Comparison of ENCODE assay signal across 15 cellular contexts in genomic region chr20:48490976-48491657, GRCh38.
"Had no signal": no experiment of that assay in that cellular context is flagged by ENCODE, and none has a peak within 500 bp of the region (broad histone marks: within the 10 kb centered on the region; RNA-seq: fewer than 3 reads in every experiment).

No MANE protein-coding gene starts in this region.

- H3K27me3 ChIP-seq: hepatocyte, pancreas, tibial nerve, vagina had no signal

- ATAC-seq: activated CD4-positive, CD25-positive, alpha-beta regulatory T cell treated with anti-CD3 and anti-CD28 coated beads, Interleukin-2, amount 50 U/mL, for 24 hours; foreskin keratinocyte; lower lobe of right lung; pancreas; stimulated activated naive CD8-positive, alpha-beta T cell treated with anti-CD3 and anti-CD28 coated beads, Interleukin-15, Interleukin-2, amounts not matched to agents 100 U/mL and 50 U/mL, for 24 hours had no signal

- H3K9me3 ChIP-seq: lower lobe of right lung, pancreas, tibial nerve, vagina had no signal

- FAIRE-seq: islet of Langerhans, pancreas had no signal

- H3K4me3 ChIP-seq: hepatocyte, lower lobe of right lung, pancreas, tibial nerve, vagina had no signal

- H3K36me3 Mint-ChIP-seq: activated naive CD8-positive, alpha-beta T cell treated with anti-CD3 and anti-CD28 coated beads, Interleukin-2, amount 10 ng/mL, durations not matched to agents 7 days and 5 days; natural killer cell had no signal

- H3K27ac ChIP-seq: foreskin keratinocyte, hepatocyte, lower lobe of right lung, pancreas, tibial nerve, vagina had no signal

- H3K4me3 Mint-ChIP-seq: activated naive CD8-positive, alpha-beta T cell treated with anti-CD3 and anti-CD28 coated beads, Interleukin-2, amount 10 ng/mL, durations not matched to agents 7 days and 5 days; natural killer cell; T-helper 1 cell treated with Interleukin-12 subunit alpha and Interleukin-12 subunit beta and Interleukin-4 antibody, amounts not matched to agents 30 μg/mL and 1 μg/mL, for 36 hours had no signal

- H2AFZ ChIP-seq: hepatocyte had no signal

- H3K36me3 ChIP-seq: lower lobe of right lung, pancreas, tibial nerve, vagina had no signal

- DNase-seq: activated CD4-positive, alpha-beta T cell treated with anti-CD3 and anti-CD28 coated beads, Interleukin-2, amount 50 U/mL, for 48 hours; activated naive CD4-positive, alpha-beta T cell treated with Interleukin-2 at 50 U/mL for 16 hours; activated naive CD8-positive, alpha-beta T cell treated with anti-CD3 and anti-CD28 coated beads, Interleukin-2, amount 10 ng/mL, durations not matched to agents 7 days and 5 days; amygdala; foreskin keratinocyte; lower lobe of right lung; pancreas; stimulated activated naive CD8-positive, alpha-beta T cell treated with anti-CD3 and anti-CD28 coated beads, Interleukin-15, Interleukin-2, amounts not matched to agents 100 U/mL and 50 U/mL, for 24 hours had no signal

- H3K4me2 ChIP-seq: hepatocyte had no signal

- H3K79me2 ChIP-seq: hepatocyte had no signal

- H3K4me1 Mint-ChIP-seq: activated naive CD8-positive, alpha-beta T cell treated with anti-CD3 and anti-CD28 coated beads, Interleukin-2, amount 10 ng/mL, durations not matched to agents 7 days and 5 days; natural killer cell had no signal

- H3K27ac Mint-ChIP-seq: natural killer cell; T-helper 1 cell treated with Interleukin-12 subunit alpha and Interleukin-12 subunit beta and Interleukin-4 antibody, amounts not matched to agents 30 μg/mL and 1 μg/mL, for 36 hours had no signal

- H3K9me3 Mint-ChIP-seq: activated naive CD8-positive, alpha-beta T cell treated with anti-CD3 and anti-CD28 coated beads, Interleukin-2, amount 10 ng/mL, durations not matched to agents 7 days and 5 days; natural killer cell; T-helper 1 cell treated with Interleukin-12 subunit alpha and Interleukin-12 subunit beta and Interleukin-4 antibody, amounts not matched to agents 30 μg/mL and 1 μg/mL, for 36 hours had no signal

- H3K4me1 ChIP-seq: foreskin keratinocyte, lower lobe of right lung, pancreas, tibial nerve had no signal
